ENCODE assay signal across 16 cellular contexts in the genomic region with DNA sequence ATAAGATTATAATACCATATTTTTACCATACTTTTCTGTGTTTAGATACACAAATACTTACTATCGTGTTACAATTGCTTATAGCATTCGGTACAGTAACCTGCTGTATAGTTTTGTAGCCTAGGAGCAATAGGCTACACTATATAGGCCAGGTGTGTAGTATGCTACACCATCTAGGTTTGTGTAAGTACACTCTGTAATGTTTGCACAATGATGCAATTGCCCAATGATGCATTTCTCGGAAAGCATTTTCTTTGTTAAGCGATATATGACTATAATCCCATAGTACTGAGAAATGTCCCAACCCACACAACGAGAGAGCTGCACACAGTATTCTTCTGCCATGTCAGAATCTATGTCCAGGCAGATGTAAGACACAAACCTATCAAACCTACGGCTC.
"Had no signal": no experiment of that assay in that cellular context is flagged by ENCODE, and none has a peak within 500 bp of the region (broad histone marks: within the 10 kb centered on the region; RNA-seq: fewer than 3 reads in every experiment).

No MANE protein-coding gene starts in this region.

- H3K27ac ChIP-seq: dorsolateral prefrontal cortex, hepatocyte, neutrophil, stomach had no signal

- H3K27me3 ChIP-seq: dorsolateral prefrontal cortex, hepatocyte, neutrophil, stomach had no signal

- DNase-seq: cortex of kidney; dorsolateral prefrontal cortex; effector CD8-positive, alpha-beta T cell; foreskin melanocyte; head of caudate nucleus; kidney; left cardiac atrium; naive thymus-derived CD8-positive, alpha-beta T cell; small intestine; stimulated activated CD4-positive, alpha-beta T cell treated with anti-CD3 and anti-CD28 coated beads, Interleukin-12 subunit alpha, Interleukin-12 subunit beta, amount 100 ng/mL, for 4 hours; stimulated activated naive CD4-positive, alpha-beta T cell; stomach; substantia nigra; trophoblast cell had no signal

- H3K36me3 ChIP-seq: neutrophil, stomach had no signal

- H3K9me3 ChIP-seq: neutrophil had no signal

- H3K4me1 ChIP-seq: stomach had no signal

- ATAC-seq: left cardiac atrium; naive thymus-derived CD8-positive, alpha-beta T cell had no signal

- H3K4me3 ChIP-seq: dorsolateral prefrontal cortex, hepatocyte, stomach had no signal
